Comparison of ENCODE assay signal across 1 cellular context in genomic region chr7:32958046-32959025, GRCh38.
TF ChIP-seq lines count a peak whose summit lies in the region.

No MANE protein-coding gene starts in this region.

TF ChIP-seq in HepG2, 621 proteins besides CTCF, POLR2A, EP300 and RAD21 (continued from another document and continues in another):
- TF ChIP-seq SALL1 (CRISPR knock-in tag; IDR thresholded peaks at IDR 0.05) (no peak), ZNF292 (CRISPR knock-in tag; IDR thresholded peaks at IDR 0.05; ENCODE audit: borderline replicate concordance, low read depth) (0 out of 2 replicates have a peak, but pooled peaks have one; percentile 12), ZNF530 (CRISPR knock-in tag; IDR thresholded peaks at IDR 0.05; ENCODE audit: low read depth) (no peak), ZBTB49 (CRISPR knock-in tag; IDR thresholded peaks at IDR 0.05; ENCODE audit: borderline replicate concordance) (no peak), ZNF687 (CRISPR knock-in tag; IDR thresholded peaks at IDR 0.05) (no peak; the same call in none of the 2 replicates), ZKSCAN5 (CRISPR knock-in tag; IDR thresholded peaks at IDR 0.05) (0 out of 2 replicates have a peak, but pooled peaks have one; percentile 7), NFATC3 (CRISPR knock-in tag; IDR thresholded peaks at IDR 0.05) (no peak), ZNF296 (CRISPR knock-in tag; conservative IDR thresholded peaks at IDR 0.05) (no peak), HIC2 (CRISPR knock-in tag; IDR thresholded peaks at IDR 0.05; ENCODE audit: low read depth) (no peak), ZNF780A (CRISPR knock-in tag; IDR thresholded peaks at IDR 0.05) (no peak), ZNF20 (CRISPR knock-in tag; IDR thresholded peaks at IDR 0.05) (no peak), ZNF282 (IDR thresholded peaks at IDR 0.05; ENCODE audit: partially characterized antibody) (no peak), AHDC1 (CRISPR knock-in tag; IDR thresholded peaks at IDR 0.05; ENCODE audit: borderline replicate concordance) (no peak), HNF1B (CRISPR knock-in tag; IDR thresholded peaks at IDR 0.05) (no peak), ZNF781 (CRISPR knock-in tag; IDR thresholded peaks at IDR 0.05; ENCODE audit: borderline replicate concordance, not compliant biosample characterization) (no peak), SMAD1 (CRISPR knock-in tag; IDR thresholded peaks at IDR 0.05; ENCODE audit: borderline replicate concordance, low read depth) (no peak), CEBPG (CRISPR knock-in tag; IDR thresholded peaks at IDR 0.05) (peak; percentile 52), NCOR1 (IDR thresholded peaks at IDR 0.05; ENCODE audit: borderline replicate concordance, low read length) (no peak), SRSF4 (IDR thresholded peaks at IDR 0.05; ENCODE audit: low read depth, low read length, poor library complexity, severe bottlenecking) (no peak), ZBTB38 (CRISPR knock-in tag; IDR thresholded peaks at IDR 0.05) (peak; percentile 67; the same call in 1 of the 2 replicates), ARNT (IDR thresholded peaks at IDR 0.05) (no peak), MTA1 (CRISPR knock-in tag; IDR thresholded peaks at IDR 0.05; ENCODE audit: borderline replicate concordance) (no peak), AGO2 (optimal IDR thresholded peaks at IDR 0.05; ENCODE audit: low read depth, low read length) (no peak), RFXAP (CRISPR knock-in tag; IDR thresholded peaks at IDR 0.05; ENCODE audit: borderline replicate concordance) (no peak), PBX3 (CRISPR knock-in tag; IDR thresholded peaks at IDR 0.05; ENCODE audit: borderline replicate concordance) (no peak), HDAC1 (CRISPR knock-in tag; IDR thresholded peaks at IDR 0.05) (no peak), HCFC1 (IDR thresholded peaks at IDR 0.05; ENCODE audit: low read depth, low read length) (no peak), ZNF337 (CRISPR knock-in tag; IDR thresholded peaks at IDR 0.05; ENCODE audit: borderline replicate concordance, low read depth) (no peak), ZNF280B (CRISPR knock-in tag; IDR thresholded peaks at IDR 0.05; ENCODE audit: borderline replicate concordance) (0 out of 2 replicates have a peak, but pooled peaks have one; percentile 18), USF2 (IDR thresholded peaks at IDR 0.05; ENCODE audit: low read depth, low read length) (no peak), USF2 (CRISPR knock-in tag; IDR thresholded peaks at IDR 0.05; ENCODE audit: borderline replicate concordance) (peak; percentile 36; the same call in 1 of the 2 replicates), TBP (CRISPR knock-in tag; IDR thresholded peaks at IDR 0.05) (no peak), JDP2 (CRISPR knock-in tag; IDR thresholded peaks at IDR 0.05; ENCODE audit: borderline replicate concordance) (no peak), ZZZ3 (CRISPR knock-in tag; IDR thresholded peaks at IDR 0.05; ENCODE audit: borderline replicate concordance) (no peak), ZNF710 (CRISPR knock-in tag; IDR thresholded peaks at IDR 0.05; ENCODE audit: borderline replicate concordance) (no peak; the same call in 1 of the 2 replicates)
